In the genomic region with DNA sequence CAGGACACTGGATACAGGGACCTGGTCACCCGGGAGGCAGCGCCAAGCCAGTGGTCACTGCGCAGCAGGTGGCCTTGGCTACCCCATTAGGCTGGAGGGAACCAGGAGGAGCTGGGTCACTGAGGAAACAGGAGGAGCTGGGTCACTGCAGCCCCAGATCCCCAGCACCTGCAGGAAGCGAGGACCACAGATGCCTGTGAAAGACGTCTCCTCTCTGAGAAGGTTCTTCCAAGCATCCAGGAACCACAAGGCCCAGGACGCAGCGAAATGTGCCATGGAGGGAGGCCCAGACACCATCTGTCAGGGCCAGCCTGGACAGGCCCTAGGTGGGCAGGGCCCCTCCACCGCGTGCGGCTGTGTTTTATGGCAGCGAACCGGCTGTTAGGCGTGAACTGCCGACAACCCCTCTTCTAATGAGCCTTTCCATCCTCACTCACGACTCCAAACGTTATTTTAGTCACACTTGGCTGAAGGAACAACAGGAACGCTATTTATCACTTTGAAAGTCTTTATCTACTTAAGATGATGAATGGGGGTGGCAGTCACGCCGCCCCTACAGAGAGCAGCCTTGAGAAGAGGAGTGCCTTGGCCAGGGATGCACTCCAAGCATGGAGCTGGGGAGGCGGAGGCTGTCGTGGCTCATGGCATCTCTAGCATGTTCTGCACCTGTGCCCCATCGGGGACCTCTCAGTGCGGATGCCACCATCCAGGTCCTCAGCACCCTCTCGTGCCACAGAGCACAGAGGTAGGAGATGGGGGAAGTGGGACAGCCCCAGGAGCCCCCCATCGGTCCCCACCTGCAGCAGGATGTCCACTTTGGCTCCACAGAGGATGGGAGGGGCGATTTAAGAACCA, we compare ENCODE assay signal across 22 cellular contexts. TPM values are rescaled to one million over a fixed set of nuclear protein-coding genes. Genes with fewer than 3 reads are reported as not detected.
A peak's percentile ranks its signal among the peaks of the same experiment; 100 is the strongest.
DNase-seq lines count a peak whose midpoint lies in the region; ATAC-seq lines count a peak whose summit lies in the region.
"Had no signal": no experiment of that assay in that cellular context is flagged by ENCODE, and none has a peak within 500 bp of the region (broad histone marks: within the 10 kb centered on the region; RNA-seq: fewer than 3 reads in every experiment).

No MANE protein-coding gene starts in this region.

- no peak overlapping the region for H2BK12ac ChIP-seq in neuronal stem cell (ENCODE audit: low read length)

- no peaks in the 10 kb centered on the region for H3K36me3 ChIP-seq in neuronal stem cell (replicated peaks in 1 of 2; ENCODE audit: control insufficient read depth in 2 of 2, insufficient read depth in 2 of 2, low read length in 2 of 2)
- H3K36me3 ChIP-seq: thoracic aorta had no signal

- WGBS in neuronal stem cell (ENCODE audit: extremely low coverage in 2 of 2, insufficient read length in 2 of 2, insufficient replicate concordance in 1 of 2), 2 donors: no CpG with 5 or more reads among the region's 26 CpGs

- no peak overlapping the region for H4K91ac ChIP-seq in neuronal stem cell (ENCODE audit: low read depth, low read length, poor library complexity)

- DNase-seq in Caki2 (ENCODE audit: low read depth) (peak; percentile 85), DMS79 (lab: John Stamatoyannopoulos, UW) (peak; percentile 97), NCI-H524 treated with DMSO at 0.1 percent for 48 hours (lab: John Stamatoyannopoulos, UW) (peak; percentile 6), neuronal stem cell (ENCODE audit: low spot score) (no peak), DMS153 (lab: John Stamatoyannopoulos, UW) (no peak), T1000 (lab: John Stamatoyannopoulos, UW) (no peak)
- DNase-seq: activated CD8-positive, alpha-beta memory T cell treated with anti-CD3 and anti-CD28 coated beads for 24 hours; activated naive CD4-positive, alpha-beta T cell; activated T-cell treated with anti-CD3 and anti-CD28 coated beads, Interleukin-2, amount 50 U/mL, for 24 hours; dermis blood vessel endothelial cell; midbrain; MV-4-11; NCI-H748 treated with DMSO at 0.1 percent for 48 hours; OCI-M1; SHP77; stimulated activated naive B cell treated with anti-CD40 and anti-IgM and Interleukin-4, amounts not matched to agents 10 μg/mL and 1 μg/mL and 100 μg/mL, for 72 hours; T-helper 1 cell had no signal

- peak overlapping the region; percentile 1 for H3K9ac ChIP-seq in neuronal stem cell (ENCODE audit: low read depth, low read length, poor library complexity)
- H3K9ac ChIP-seq: parathyroid adenoma had no signal

- no peak overlapping the region for H2BK120ac ChIP-seq in neuronal stem cell (ENCODE audit: low read depth, low read length)

- H2AFZ ChIP-seq in neuronal stem cell (ENCODE audit: low read length): no peak overlapping the region
- H2AFZ ChIP-seq: parathyroid adenoma had no signal

- no peaks in the 10 kb centered on the region for H3K4me1 ChIP-seq in neuronal stem cell (ENCODE audit: control insufficient read depth in 2 of 2, insufficient read depth in 1 of 2, low read depth in 1 of 2, low read length in 2 of 2)
- H3K4me1 ChIP-seq: parathyroid adenoma had no signal

- H3K4me2 ChIP-seq in neuronal stem cell (ENCODE audit: insufficient read depth, low read length, poor library complexity, severe bottlenecking): no peak overlapping the region

- H4K8ac ChIP-seq in neuronal stem cell (ENCODE audit: low read depth, low read length): no peak overlapping the region

- no peaks in the 10 kb centered on the region for H3K27me3 ChIP-seq in neuronal stem cell (ENCODE audit: control insufficient read depth in 3 of 3, insufficient read depth in 3 of 3, low read depth in 1 of 3, low read length in 3 of 3)

- H3K4ac ChIP-seq in neuronal stem cell (ENCODE audit: low read length): no peak overlapping the region

- no peak overlapping the region for H3K14ac ChIP-seq in neuronal stem cell (ENCODE audit: low read length)

- no peak overlapping the region for H2BK15ac ChIP-seq in neuronal stem cell (ENCODE audit: low read length)

- no peaks in the 10 kb centered on the region for H3K79me1 ChIP-seq in neuronal stem cell (ENCODE audit: low read depth, low read length)

- peak overlapping the region; percentile 3 for H3K23ac ChIP-seq in neuronal stem cell (ENCODE audit: low read depth, low read length, poor library complexity)

- peak overlapping the region; percentile 60 for H3K18ac ChIP-seq in neuronal stem cell (ENCODE audit: low read length)

- H2AK5ac ChIP-seq in neuronal stem cell (ENCODE audit: low read depth, low read length): no peak overlapping the region

- in situ Hi-C loops in Caki2 (cut with HindIII; ENCODE audit: low pct_unique_long_range_greater_than_20kb, low sequenced_read_pairs): no loop called here

- no peak overlapping the region for H2BK5ac ChIP-seq in neuronal stem cell (ENCODE audit: low read length)

- no peak for ATAC-seq in HG03045 (IDR thresholded peaks at IDR 0.05; ENCODE audit: unreplicated experiment)
- ATAC-seq: left lobe of liver; natural killer cell treated with Interleukin-12 subunit alpha and Interleukin-12 subunit beta and Interleukin-15 and Interleukin-18, amount 100 ng/mL, for 72 hours; stimulated activated naive B cell treated with anti-CD40 and anti-IgM and Interleukin-4, amounts not matched to agents 10 μg/mL and 1 μg/mL and 100 μg/mL, for 72 hours had no signal

- H3K27ac ChIP-seq in neuronal stem cell (replicated peaks; ENCODE audit: low read length): no peak overlapping the region
- H3K27ac ChIP-seq: parathyroid adenoma, thoracic aorta had no signal

- no peaks in the 10 kb centered on the region for H3K9me3 ChIP-seq in neuronal stem cell (replicated peaks in 1 of 2; ENCODE audit: control insufficient read depth in 2 of 2, insufficient read depth in 1 of 2, low read depth in 1 of 2, low read length in 2 of 2)
- H3K9me3 ChIP-seq: thoracic aorta had no signal

- H3K4me3 ChIP-seq in neuronal stem cell (ENCODE audit: low read length in 2 of 2): no peak overlapping the region
- H3K4me3 ChIP-seq: thoracic aorta had no signal

RNA-seq across cellular contexts. Expression of a gene that starts 53.3 kb away (rescaled TPM):
- 12.8 and 18.4 TPM in 2 replicates for total RNA-seq in Caki2 (2014; rRNA removed; shearing (Covaris generic); ENCODE audit: low replicate concordance)
- polyA plus RNA-seq in neuronal stem cell (2013, experiment 1 of 2): 23.4 TPM
- polyA plus RNA-seq in neuronal stem cell (2013, experiment 2 of 2): 23.1 TPM

Comparison
In these comparisons a context has a peak if more than half of its experiments do, and no peak if none do; other contexts are left out.
1. DNase-seq: peak in Caki2 (single experiment), DMS79 (single experiment) and NCI-H524 treated with DMSO at 0.1 percent for 48 hours (single experiment); none in neuronal stem cell (single experiment), DMS153 (single experiment) and T1000 (single experiment).